1 cellular context compared by ENCODE assay signal in the genomic region with DNA sequence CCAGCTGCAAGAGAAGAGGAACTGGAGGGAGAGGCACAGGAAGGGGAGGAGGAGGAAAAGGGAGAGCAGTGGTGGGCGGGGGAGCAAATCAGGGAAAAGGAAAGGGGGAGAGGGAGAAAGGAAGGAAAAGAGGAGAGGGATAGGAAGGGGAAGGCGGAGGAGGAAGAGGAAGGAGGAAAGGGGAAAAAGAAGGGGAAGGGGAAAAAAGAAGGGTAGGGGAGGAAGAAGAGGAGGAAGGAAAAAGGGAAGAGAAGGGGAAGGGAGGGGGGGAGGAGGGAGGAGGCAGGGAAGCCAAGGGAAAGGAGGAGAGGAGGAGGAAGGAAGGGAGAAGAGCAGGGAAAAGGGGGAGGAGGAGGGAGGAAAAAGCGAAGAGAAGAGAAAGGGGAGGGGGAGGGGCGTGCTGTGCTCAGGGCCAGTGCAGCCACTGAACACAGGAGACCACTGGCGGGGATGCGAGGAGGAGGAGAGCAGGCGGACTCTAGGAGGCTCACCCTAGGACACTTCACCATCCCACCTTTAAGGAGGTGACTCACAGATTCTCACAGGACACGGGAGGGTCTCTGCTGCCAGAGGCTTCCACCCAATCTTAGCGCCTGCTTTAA.
A peak's percentile ranks its signal among the peaks of the same experiment; 100 is the strongest.
TF ChIP-seq lines count a peak whose summit lies in the region.

No MANE protein-coding gene starts in this region.

TF ChIP-seq in HEK293, 187 proteins besides CTCF, POLR2A, EP300 and RAD21 (continued from another document):
- TF ChIP-seq ATF2 (tag by site-specific recombination; IDR thresholded peaks at IDR 0.05; ENCODE audit: low read depth) (no peak), ZNF513 (tag by site-specific recombination; IDR thresholded peaks at IDR 0.05) (peak; percentile 61; the same call in 1 of the 2 replicates), ZNF366 (tag by site-specific recombination; conservative IDR thresholded peaks at IDR 0.05) (peak; percentile 60; the same call in 1 of the 2 replicates), ZNF544 (tag by site-specific recombination; IDR thresholded peaks at IDR 0.05) (no peak), EGR2 (tag by site-specific recombination; IDR thresholded peaks at IDR 0.05; ENCODE audit: low read depth) (peak; percentile 59), PRDM1 (tag by site-specific recombination; IDR thresholded peaks at IDR 0.05) (peak; percentile 76)
